In genomic region chr16:2787406-2787805, GRCh38 we compare ENCODE assay signal across 26 cellular contexts. TPM values are rescaled to one million over a fixed set of nuclear protein-coding genes. Genes with fewer than 3 reads are reported as not detected.
A peak's percentile ranks its signal among the peaks of the same experiment; 100 is the strongest.
DNase-seq lines count a peak whose midpoint lies in the region; ATAC-seq, FAIRE-seq and TF ChIP-seq lines count a peak whose summit lies in the region.
"Had no signal": no experiment of that assay in that cellular context is flagged by ENCODE, and none has a peak within 500 bp of the region (broad histone marks: within the 10 kb centered on the region; RNA-seq: fewer than 3 reads in every experiment).

Gene PRSS33, minus strand, starts transcription at chr16:2787560. Its CDS starts 1,013 bp downstream, at chr16:2786547.

- no peak within 1 kb of the TSS for H2AFZ ChIP-seq in HepG2 (ENCODE audit: low read length)

- no peak within 1 kb of the TSS for H3K4me2 ChIP-seq in HepG2 (ENCODE audit: low read depth, low read length)

- WGBS in HepG2 (ENCODE audit: low lambda C conversion rate) = 6% methylated on average over 10 of the region's 10 CpGs
- WGBS in right lobe of liver (ENCODE audit: insufficient coverage, low coverage, low lambda C conversion rate, missing lambda C conversion rate) = 19% methylated on average over 7 of the region's 10 CpGs

- H3K4me1 Mint-ChIP-seq in T-helper 17 cell = peaks cover 6% of the 10 kb centered on the region
- H3K4me1 Mint-ChIP-seq: mesothelial cell of epicardium had no signal

- TF ChIP-seq CTCF in HepG2 (CRISPR knock-in tag; IDR thresholded peaks at IDR 0.05) (no peak), right lobe of liver (IDR thresholded peaks at IDR 0.05) (no peak), vagina (IDR thresholded peaks at IDR 0.05) (no peak)

- H3K27me3 ChIP-seq in HepG2 (ENCODE audit: control insufficient read depth in 1 of 2, insufficient read depth in 2 of 2, low read length in 2 of 2) = peaks cover 9 to 73% of the 10 kb centered on the region in 2 experiments; a peak in 4 of 5 replicates
- peaks cover 0 to 12% of the 10 kb centered on the region in 2 donors for H3K27me3 ChIP-seq in right lobe of liver
- H3K27me3 ChIP-seq in vagina = no peaks in the 10 kb centered on the region
- H3K27me3 ChIP-seq: SJCRH30 had no signal

- intact Hi-C loops in HepG2 (cut with micrococcal nuclease; ENCODE audit: unreplicated experiment) (no loop called here), right lobe of liver (cut with DNase I) (no loop called here), vagina (cut with DNase I) (no loop called here)

- POLR2A ChIA-PET in HepG2 (lab: Yijun Ruan, JAX) = interaction anchor here (1.2 kb wide), 1 partner anchor 10 kb away, joined by 3 read pairs; the partner anchor contains the start of gene ELOB

- peak within 1 kb of the TSS; percentile 16 for H3K27ac Mint-ChIP-seq in T-helper 17 cell
- H3K27ac Mint-ChIP-seq: activated B cell treated with CpG ODN at 0.5 μM for 24 hours, mesothelial cell of epicardium had no signal

- H3K4me1 ChIP-seq in HepG2 (ENCODE audit: insufficient read depth, low read length) = peaks cover 18% of the 10 kb centered on the region
- peaks cover 0 to 4% (median 0%) of the 10 kb centered on the region in 4 donors for H3K4me1 ChIP-seq in right lobe of liver
- peaks cover 11% of the 10 kb centered on the region for H3K4me1 ChIP-seq in vagina
- H3K4me1 ChIP-seq: SJCRH30 had no signal

- TF ChIP-seq EP300 in HepG2 (IDR thresholded peaks at IDR 0.05; ENCODE audit: low read depth in 2 of 2, low read length in 2 of 2) = no peak
- TF ChIP-seq EP300 in HepG2 (CRISPR knock-in tag; IDR thresholded peaks at IDR 0.05; ENCODE audit: borderline replicate concordance) = no peak

- BruUV-seq in HepG2 (replicated peaks; lab: Mats Ljungman, UMichigan) = no TSS peak

- H3K4me3 Mint-ChIP-seq in T-helper 17 cell = peak within 1 kb of the TSS; percentile 56
- H3K4me3 Mint-ChIP-seq: mesothelial cell of epicardium had no signal

- no peak within 1 kb of the TSS for H3K4me3 ChIP-seq in HepG2 (replicated peaks in 1 of 3; ENCODE audit: insufficient read depth in 1 of 3, low read depth in 2 of 3, low read length in 3 of 3)
- no peak within 1 kb of the TSS for H3K4me3 ChIP-seq in right lobe of liver
- no peak within 1 kb of the TSS for H3K4me3 ChIP-seq in vagina
- H3K4me3 ChIP-seq: K562, right atrium auricular region, SJCRH30 had no signal

- CTCF ChIA-PET in HepG2 (lab: Yijun Ruan, JAX; ENCODE audit: low intra/inter-chr PET ratio, low total read pairs) = no interaction called here

- DNase-seq in HepG2 (ENCODE audit: low spot score) = no peak
- DNase-seq in right lobe of liver = no peak
- DNase-seq in T-helper 17 cell = no peak
- peak; percentile 34 for DNase-seq in left kidney (ENCODE audit: low read depth, low spot score)
- no peak for DNase-seq in urothelium cell line (ENCODE audit: low spot score)
- DNase-seq in SW480 (ENCODE audit: low spot score) = no peak
- DNase-seq in vagina (ENCODE audit: extremely low spot score in 2 of 2) = no peak
- DNase-seq: activated B cell treated with CpG ODN at 0.5 μM for 24 hours; activated CD8-positive, alpha-beta memory T cell treated with anti-CD3 and anti-CD28 coated beads for 24 hours; brain microvascular endothelial cell; foreskin melanocyte; NCI-H2081; NCI-H524 treated with DMSO at 0.1 percent for 48 hours; SJCRH30; stimulated activated naive CD4-positive, alpha-beta T cell treated with Interleukin-2 at 50 U/mL for 16 hours had no signal

- H3K27ac ChIP-seq in HepG2 (ENCODE audit: extremely low read length, insufficient read depth, low read length) (no peak within 1 kb of the TSS), right lobe of liver (no peak within 1 kb of the TSS), vagina (no peak within 1 kb of the TSS)
- H3K27ac ChIP-seq: brain microvascular endothelial cell, HL-60, neutrophil, right atrium auricular region, SJCRH30 had no signal

- FAIRE-seq in HepG2 (lab: Jason Lieb, UNC) (no peak), urothelium cell line (lab: Jason Lieb, UNC) (peak; percentile 89)
- FAIRE-seq: K562 had no signal

- H3K9ac ChIP-seq in HepG2 (ENCODE audit: insufficient read depth, low read depth, low read length) = no peak within 1 kb of the TSS

- no peaks in the 10 kb centered on the region for H3K36me3 Mint-ChIP-seq in T-helper 17 cell (ENCODE audit: low read depth)
- H3K36me3 Mint-ChIP-seq: mesothelial cell of epicardium had no signal

- peaks cover 19% of the 10 kb centered on the region for H3K27me3 Mint-ChIP-seq in T-helper 17 cell

- no peaks in the 10 kb centered on the region for H3K9me3 ChIP-seq in HepG2 (ENCODE audit: low read length)
- no peaks in the 10 kb centered on the region for H3K9me3 ChIP-seq in right lobe of liver
- no peaks in the 10 kb centered on the region for H3K9me3 ChIP-seq in T-helper 17 cell (ENCODE audit: control insufficient read depth, low read length, poor library complexity, severe bottlenecking)
- no peaks in the 10 kb centered on the region for H3K9me3 ChIP-seq in vagina
- H3K9me3 ChIP-seq: neutrophil, right atrium auricular region, SJCRH30 had no signal

- no peaks in the 10 kb centered on the region for H3K79me2 ChIP-seq in HepG2 (ENCODE audit: insufficient read depth, low read length)

- ATAC-seq in HepG2 = no peak
- no peak for ATAC-seq in right lobe of liver
- no peak for ATAC-seq in T-helper 17 cell
- no peak for ATAC-seq in HG03469 (IDR thresholded peaks at IDR 0.05; ENCODE audit: unreplicated experiment)
- ATAC-seq: K562 had no signal

- TF ChIP-seq RAD21 in HepG2 (CRISPR knock-in tag; IDR thresholded peaks at IDR 0.05) = no peak

- TF ChIP-seq POLR2A in HepG2 (IDR thresholded peaks at IDR 0.05; ENCODE audit: insufficient read depth in 1 of 2, low read depth in 2 of 2, low read length in 2 of 2) (no peak), right lobe of liver (IDR thresholded peaks at IDR 0.05) (no peak), vagina (IDR thresholded peaks at IDR 0.05) (no peak)

- H3K36me3 ChIP-seq in HepG2 (replicated peaks in 1 of 2; ENCODE audit: control insufficient read depth in 1 of 2, insufficient read depth in 2 of 2, low read length in 2 of 2) = no peaks in the 10 kb centered on the region
- no peaks in the 10 kb centered on the region for H3K36me3 ChIP-seq in right lobe of liver
- no peaks in the 10 kb centered on the region for H3K36me3 ChIP-seq in vagina
- H3K36me3 ChIP-seq: brain microvascular endothelial cell, neutrophil, right atrium auricular region, SJCRH30 had no signal

- no peaks in the 10 kb centered on the region for H4K20me1 ChIP-seq in HepG2 (ENCODE audit: insufficient read depth, low read length)

- in situ Hi-C loops in HepG2 (cut with HindIII; ENCODE audit: extremely low pct_ligation_motif_present, low pct_unique_long_range_greater_than_20kb) = loop anchor here (5.0 kb wide), 1 partner anchor 40 kb away; no protein-coding TSS in a partner anchor

TF ChIP-seq in HepG2, 621 proteins besides CTCF, POLR2A, EP300 and RAD21:
- TF ChIP-seq ZNF260 (CRISPR knock-in tag; IDR thresholded peaks at IDR 0.05; ENCODE audit: borderline replicate concordance, low read depth) = no peak
- TF ChIP-seq HNRNPK (IDR thresholded peaks at IDR 0.05; ENCODE audit: low read depth, low read length, poor library complexity, severe bottlenecking) = peak; percentile 55

RNA-seq across cellular contexts. Expression of gene PRSS33, which starts in this region (rescaled TPM):
- not detected in 2 replicates for total RNA-seq in HepG2 (2016; rRNA removed; fragmentation: Illumina TruSeq; extraction: Trizol)
- not detected in 2 replicates for total RNA-seq in HepG2 (2016; cell fraction: cytosol; rRNA removed; fragmentation: Illumina TruSeq; extraction: Trizol; ENCODE audit: low read depth)
- not detected in 2 replicates for total RNA-seq in HepG2 (2016; cell fraction: insoluble cytoplasmic fraction; rRNA removed; fragmentation: Illumina TruSeq; extraction: Trizol)
- not detected in 2 replicates for total RNA-seq in HepG2 (2016; cell fraction: membrane; rRNA removed; fragmentation: Illumina TruSeq; extraction: Trizol)
- not detected in 2 replicates for total RNA-seq in HepG2 (2016; cell fraction: nucleus; rRNA removed; fragmentation: Illumina TruSeq; extraction: Trizol)
- not detected in 2 replicates for polyA plus RNA-seq in HepG2 (2011; rRNA removed)
- polyA plus RNA-seq in HepG2 (2011; cell fraction: cytosol; rRNA removed) = not detected in 2 replicates
- not detected in 2 replicates for polyA plus RNA-seq in HepG2 (2011; cell fraction: nucleus; rRNA removed)
- not detected in 2 replicates for polyA plus RNA-seq in HepG2 (2012)
- polyA plus RNA-seq in HepG2 (2016; cell fraction: cytosol; fragmentation: Illumina TruSeq; extraction: Trizol; ENCODE audit: low read depth) = not detected in 2 replicates
- polyA plus RNA-seq in HepG2 (2016; cell fraction: insoluble cytoplasmic fraction; fragmentation: Illumina TruSeq; extraction: Trizol; ENCODE audit: low read depth) = not detected in 2 replicates
- polyA plus RNA-seq in HepG2 (2016; cell fraction: membrane; fragmentation: Illumina TruSeq; extraction: Trizol; ENCODE audit: low read depth) = not detected in 2 replicates
- not detected in 2 replicates for polyA plus RNA-seq in HepG2 (2016; cell fraction: nucleus; fragmentation: Illumina TruSeq; extraction: Trizol; ENCODE audit: insufficient read depth, low read depth)
- polyA minus RNA-seq in HepG2 (2011; rRNA and poly(A)+ RNA removed; ENCODE audit: low replicate concordance) = not detected in 2 replicates
- polyA minus RNA-seq in HepG2 (2011; cell fraction: cytosol; rRNA and poly(A)+ RNA removed) = not detected in 2 replicates
- polyA minus RNA-seq in HepG2 (2011; cell fraction: nucleus; rRNA and poly(A)+ RNA removed) = not detected in 2 replicates
- total RNA-seq in right lobe of liver = not detected
- total RNA-seq in T-helper 17 cell = not detected
- total RNA-seq in vagina = not detected
- total RNA-seq: activated B cell treated with CpG ODN at 0.5 μM for 24 hours, dermis microvascular lymphatic vessel endothelial cell, epithelial cell of proximal tubule, K562, mesothelial cell of epicardium, OCI-LY7, right atrium auricular region, SJCRH30, ureter had no signal
- polyA plus RNA-seq: AG04450, K562 had no signal
